ENCODE assay signal across 1 cellular context in genomic region chr16:4461250-4462085, GRCh38.
TF ChIP-seq lines count a peak whose summit lies in the region.

No MANE protein-coding gene starts in this region.

TF ChIP-seq in GM12878, 131 proteins besides CTCF, POLR2A, EP300 and RAD21:
- TF ChIP-seq CHD1 (IDR thresholded peaks at IDR 0.05; ENCODE audit: low read depth, low read length) (peak; percentile 75; the same call in 1 of the 2 replicates), BCL3 (IDR thresholded peaks at IDR 0.05; ENCODE audit: borderline replicate concordance, insufficient read depth, low read depth, low read length, poor library complexity, severe bottlenecking) (no peak), ATF7 (IDR thresholded peaks at IDR 0.05; ENCODE audit: low read depth) (peak; percentile 46; the same call in 1 of the 2 replicates), SMAD1 (IDR thresholded peaks at IDR 0.05; ENCODE audit: low read depth, partially characterized antibody) (no peak), BHLHE40 (IDR thresholded peaks at IDR 0.05; ENCODE audit: borderline replicate concordance in 1 of 2, low read depth in 2 of 2, low read length in 1 of 2) (no peak), MYB (IDR thresholded peaks at IDR 0.05; ENCODE audit: borderline replicate concordance, low read depth, low read length) (no peak), PAX5 (IDR thresholded peaks at IDR 0.05; ENCODE audit: borderline replicate concordance, low read depth, low read length) (no peak), NFIC (IDR thresholded peaks at IDR 0.05; ENCODE audit: low read depth, low read length) (no peak), FOXK2 (IDR thresholded peaks at IDR 0.05) (peak; percentile 39; the same call in 1 of the 2 replicates), ATF2 (IDR thresholded peaks at IDR 0.05; ENCODE audit: low read length) (no peak), CHD2 (IDR thresholded peaks at IDR 0.05; ENCODE audit: borderline replicate concordance, low read depth, low read length) (no peak), RB1 (IDR thresholded peaks at IDR 0.05; ENCODE audit: borderline replicate concordance) (no peak), POLR2AphosphoS5 (IDR thresholded peaks at IDR 0.05; ENCODE audit: low read length) (peak; percentile 38; the same call in 1 of the 2 replicates), SMC3 (IDR thresholded peaks at IDR 0.05; ENCODE audit: borderline replicate concordance, low read length) (no peak), JUND (IDR thresholded peaks at IDR 0.05; ENCODE audit: low read depth, low read length) (0 out of 2 replicates have a peak, but pooled peaks have one; percentile 17)
